9 cellular contexts compared by ENCODE assay signal in genomic region chr3:197317250-197317963, GRCh38. TPM values are rescaled to one million over a fixed set of nuclear protein-coding genes. Genes with fewer than 3 reads are reported as not detected.
DNase-seq lines count a peak whose midpoint lies in the region; ATAC-seq lines count a peak whose summit lies in the region.
"Had no signal": no experiment of that assay in that cellular context is flagged by ENCODE, and none has a peak within 500 bp of the region (broad histone marks: within the 10 kb centered on the region; RNA-seq: fewer than 3 reads in every experiment).

No MANE protein-coding gene starts in this region.

- DNase-seq in Daoy (ENCODE audit: low read depth): peak; percentile 87
- DNase-seq in NCI-H460 (ENCODE audit: extremely low read depth, low read depth): peak; percentile 39
- peak; percentile 47 for DNase-seq in dermis blood vessel endothelial cell
- DNase-seq in non-pigmented ciliary epithelial cell (ENCODE audit: low read depth): peak; percentile 93
- DNase-seq in NCI-H524 treated with DMSO at 0.1 percent for 48 hours (lab: John Stamatoyannopoulos, UW): no peak
- no peak for DNase-seq in stimulated activated naive CD4-positive, alpha-beta T cell (lab: John Stamatoyannopoulos, UW)
- DNase-seq in activated T-cell treated with anti-CD3 and anti-CD28 coated beads for 4 hours: no peak
- DNase-seq: upper lobe of left lung had no signal

- ATAC-seq in GM18870 (IDR thresholded peaks at IDR 0.05; ENCODE audit: unreplicated experiment): no peak

RNA-seq across cellular contexts. Expression of gene DLG1, which starts 19.0 kb away (rescaled TPM):
- total RNA-seq in Daoy (2014; rRNA removed; shearing (Covaris generic)): 69.6 and 111 TPM in 2 replicates
- total RNA-seq in NCI-H460 (2014; rRNA removed; shearing (Covaris generic)): 38.5 and 45.1 TPM in 2 replicates
- polyA plus RNA-seq in NCI-H460 (2014; cell fraction: nucleus; rRNA removed): 44.4 and 71.3 TPM in 2 replicates
- 82.2 and 85.4 TPM in 2 replicates for total RNA-seq in dermis blood vessel endothelial cell

Comparison
In these comparisons a context has a peak if more than half of its experiments do, and no peak if none do; other contexts are left out.
1. DNase-seq: peak in Daoy (single experiment), NCI-H460 (single experiment), dermis blood vessel endothelial cell (single experiment) and non-pigmented ciliary epithelial cell (single experiment); none in NCI-H524 treated with DMSO at 0.1 percent for 48 hours (single experiment), stimulated activated naive CD4-positive, alpha-beta T cell (0 of 6) and activated T-cell treated with anti-CD3 and anti-CD28 coated beads for 4 hours (single experiment).